ENCODE assay signal across 1 cellular context in the genomic region with DNA sequence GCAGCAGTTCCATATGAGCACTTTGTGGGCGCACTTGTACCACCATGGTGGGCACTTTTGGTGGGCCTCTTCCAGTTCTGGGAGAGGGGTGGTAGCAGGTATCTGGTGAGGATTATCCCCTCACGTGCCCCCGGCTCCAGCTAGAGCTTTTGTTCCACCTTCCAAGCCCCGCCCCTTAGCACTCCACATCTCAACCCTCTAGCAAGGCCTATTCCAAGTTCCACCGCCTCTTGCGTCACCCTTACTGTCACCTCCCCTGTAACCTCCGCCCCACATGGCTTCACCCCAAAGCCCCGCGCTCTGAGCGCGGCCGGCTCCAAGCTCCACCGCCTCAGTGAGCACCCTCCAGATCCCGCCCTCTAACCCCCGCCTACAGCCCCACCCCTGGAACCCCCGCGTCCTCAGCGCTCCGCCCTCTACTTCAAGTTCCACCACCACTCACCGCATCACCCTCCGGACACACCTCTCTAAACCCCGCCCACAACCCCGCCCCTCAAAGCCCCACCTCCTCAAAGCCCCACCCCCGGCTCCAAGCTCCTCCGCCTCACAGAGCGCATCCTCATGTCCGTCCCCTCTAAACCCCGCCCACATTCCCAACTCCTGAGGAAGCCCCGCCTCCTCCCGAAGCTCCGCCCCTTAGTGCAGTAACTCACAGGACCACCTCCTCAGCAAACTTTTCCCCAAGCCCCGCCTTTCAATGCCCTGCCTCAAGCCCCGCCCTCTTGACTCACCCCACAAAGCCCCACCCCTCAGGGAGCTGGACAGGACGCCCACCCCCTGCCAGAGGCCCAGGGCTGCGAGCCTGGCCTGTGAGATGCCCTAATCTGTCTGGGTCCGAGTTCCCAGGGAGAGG.
TF ChIP-seq lines count a peak whose summit lies in the region.

No MANE protein-coding gene starts in this region.

TF ChIP-seq in liver, 16 proteins besides CTCF, POLR2A, EP300 and RAD21 (continued from another document):
- TF ChIP-seq, protein P1, sequence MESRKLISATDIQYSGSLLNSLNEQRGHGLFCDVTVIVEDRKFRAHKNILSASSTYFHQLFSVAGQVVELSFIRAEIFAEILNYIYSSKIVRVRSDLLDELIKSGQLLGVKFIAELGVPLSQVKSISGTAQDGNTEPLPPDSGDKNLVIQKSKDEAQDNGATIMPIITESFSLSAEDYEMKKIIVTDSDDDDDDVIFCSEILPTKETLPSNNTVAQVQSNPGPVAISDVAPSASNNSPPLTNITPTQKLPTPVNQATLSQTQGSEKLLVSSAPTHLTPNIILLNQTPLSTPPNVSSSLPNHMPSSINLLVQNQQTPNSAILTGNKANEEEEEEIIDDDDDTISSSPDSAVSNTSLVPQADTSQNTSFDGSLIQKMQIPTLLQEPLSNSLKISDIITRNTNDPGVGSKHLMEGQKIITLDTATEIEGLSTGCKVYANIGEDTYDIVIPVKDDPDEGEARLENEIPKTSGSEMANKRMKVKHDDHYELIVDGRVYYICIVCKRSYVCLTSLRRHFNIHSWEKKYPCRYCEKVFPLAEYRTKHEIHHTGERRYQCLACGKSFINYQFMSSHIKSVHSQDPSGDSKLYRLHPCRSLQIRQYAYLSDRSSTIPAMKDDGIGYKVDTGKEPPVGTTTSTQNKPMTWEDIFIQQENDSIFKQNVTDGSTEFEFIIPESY (IDR thresholded peaks at IDR 0.05) = no peak
- peak; percentile 31 to 49 for TF ChIP-seq HNF4A (conservative IDR thresholded peaks at IDR 0.05)
- TF ChIP-seq, protein P2, sequence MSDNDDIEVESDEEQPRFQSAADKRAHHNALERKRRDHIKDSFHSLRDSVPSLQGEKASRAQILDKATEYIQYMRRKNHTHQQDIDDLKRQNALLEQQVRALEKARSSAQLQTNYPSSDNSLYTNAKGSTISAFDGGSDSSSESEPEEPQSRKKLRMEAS (IDR thresholded peaks at IDR 0.05) = no peak
- no peak for TF ChIP-seq NR2F2 (IDR thresholded peaks at IDR 0.05)
- TF ChIP-seq SP1 (IDR thresholded peaks at IDR 0.05) = peak; percentile 59
TF ChIP-seq in liver: peak in this region for 3.
